17 cellular contexts compared by ENCODE assay signal in the genomic region with DNA sequence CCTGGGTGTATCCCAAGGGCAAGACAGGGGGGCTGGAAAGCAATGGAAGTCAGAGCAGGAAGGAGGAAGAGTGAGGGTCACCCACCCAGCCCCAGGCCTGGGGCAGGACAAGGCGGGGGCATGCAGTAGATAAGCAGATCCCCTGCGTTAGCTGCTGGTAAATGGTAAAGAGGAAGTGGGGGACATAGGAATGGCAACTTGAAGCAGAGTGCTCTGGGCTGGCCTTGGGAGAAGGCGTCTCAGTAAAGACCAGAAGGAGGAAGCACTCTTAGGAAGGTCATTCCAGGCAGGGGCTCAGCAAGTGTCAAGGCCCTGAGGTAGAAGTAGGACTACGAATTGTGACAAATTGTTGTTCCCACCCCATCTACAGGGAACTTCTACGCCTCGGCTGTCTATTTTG. TPM values are rescaled to one million over a fixed set of nuclear protein-coding genes. Genes with fewer than 3 reads are reported as not detected.
DNase-seq lines count a peak whose midpoint lies in the region; ATAC-seq, FAIRE-seq and TF ChIP-seq lines count a peak whose summit lies in the region.
"Had no signal": no experiment of that assay in that cellular context is flagged by ENCODE, and none has a peak within 500 bp of the region (broad histone marks: within the 10 kb centered on the region; RNA-seq: fewer than 3 reads in every experiment).

No MANE protein-coding gene starts in this region.

- H3K27ac Mint-ChIP-seq in activated CD8-positive, alpha-beta T cell treated with anti-CD3 and anti-CD28 coated beads, Interleukin-2, amount 10 ng/mL, durations not matched to agents 7 days and 5 days = no peak overlapping the region

- H4K20me1 ChIP-seq in HepG2 (ENCODE audit: insufficient read depth, low read length) = no peaks in the 10 kb centered on the region

- no peak for TF ChIP-seq RAD21 in HepG2 (CRISPR knock-in tag; IDR thresholded peaks at IDR 0.05)

- H3K79me2 ChIP-seq in HepG2 (ENCODE audit: insufficient read depth, low read length) = no peaks in the 10 kb centered on the region

- POLR2A ChIA-PET in HepG2 (lab: Yijun Ruan, JAX) = no interaction called here
- POLR2A ChIA-PET in activated CD8-positive, alpha-beta T cell treated with anti-CD3 and anti-CD28 coated beads, Interleukin-2, amount 10 ng/mL, durations not matched to agents 7 days and 5 days (lab: Charles Lee) = interaction anchor here (0.9 kb wide), 1 partner anchor 15 kb away, joined by 3 read pairs; no protein-coding TSS in a partner anchor

- no TSS peak for BruUV-seq in HepG2 (replicated peaks; lab: Mats Ljungman, UMichigan)

- H3K9me3 Mint-ChIP-seq in activated CD8-positive, alpha-beta T cell treated with anti-CD3 and anti-CD28 coated beads, Interleukin-2, amount 10 ng/mL, durations not matched to agents 7 days and 5 days (ENCODE audit: insufficient read depth) = no peaks in the 10 kb centered on the region

- H2AFZ ChIP-seq in HepG2 (ENCODE audit: low read length) = no peak overlapping the region

- peak; percentile 9 to 67 (median 26) for ATAC-seq in right lobe of liver
- ATAC-seq in HepG2 = no peak
- peak; percentile 30 for ATAC-seq in left lobe of liver
- no peak for ATAC-seq in activated CD8-positive, alpha-beta T cell treated with anti-CD3 and anti-CD28 coated beads, Interleukin-2, amount 10 ng/mL, durations not matched to agents 7 days and 5 days
- ATAC-seq in GM18873 (IDR thresholded peaks at IDR 0.05; ENCODE audit: low FRiP score, unreplicated experiment) = no peak
- no peak for ATAC-seq in GM19023 (IDR thresholded peaks at IDR 0.05; ENCODE audit: unreplicated experiment)

- WGBS in right lobe of liver (ENCODE audit: insufficient coverage, low coverage, low lambda C conversion rate, missing lambda C conversion rate) = 93% methylated on average over 4 of the region's 6 CpGs
- WGBS in HepG2 (ENCODE audit: low lambda C conversion rate) = 98% methylated on average over 6 of the region's 6 CpGs

- H3K27me3 ChIP-seq in right lobe of liver = no peaks in the 10 kb centered on the region
- H3K27me3 ChIP-seq in HepG2 (ENCODE audit: control insufficient read depth in 1 of 2, insufficient read depth in 2 of 2, low read length in 2 of 2) = no peaks in the 10 kb centered on the region
- H3K27me3 ChIP-seq: Peyer's patch had no signal

- peaks cover 59% of the 10 kb centered on the region for H3K36me3 Mint-ChIP-seq in activated CD8-positive, alpha-beta T cell treated with anti-CD3 and anti-CD28 coated beads, Interleukin-2, amount 10 ng/mL, durations not matched to agents 7 days and 5 days (ENCODE audit: low read depth)

- H3K4me3 Mint-ChIP-seq in activated CD8-positive, alpha-beta T cell treated with anti-CD3 and anti-CD28 coated beads, Interleukin-2, amount 10 ng/mL, durations not matched to agents 7 days and 5 days = no peak overlapping the region

- no peaks in the 10 kb centered on the region for H3K4me1 ChIP-seq in right lobe of liver
- H3K4me1 ChIP-seq in HepG2 (ENCODE audit: insufficient read depth, low read length) = no peaks in the 10 kb centered on the region
- H3K4me1 ChIP-seq: Peyer's patch had no signal

- CTCF ChIA-PET in HepG2 (lab: Yijun Ruan, JAX; ENCODE audit: low intra/inter-chr PET ratio, low total read pairs) = no interaction called here
- CTCF ChIA-PET in activated CD8-positive, alpha-beta T cell treated with anti-CD3 and anti-CD28 coated beads, Interleukin-2, amount 10 ng/mL, durations not matched to agents 7 days and 5 days (lab: Charles Lee) = interaction anchor here (1.2 kb wide), 1 partner anchor 25 kb away, joined by 4 read pairs; no protein-coding TSS in a partner anchor

- intact Hi-C loops in right lobe of liver (cut with DNase I) (no loop called here), HepG2 (cut with micrococcal nuclease; ENCODE audit: unreplicated experiment) (no loop called here)

- FAIRE-seq in HepG2 (lab: Jason Lieb, UNC) = no peak
- FAIRE-seq: H54 had no signal

- H3K4me2 ChIP-seq in HepG2 (ENCODE audit: low read depth, low read length) = no peak overlapping the region

- no peaks in the 10 kb centered on the region for H3K27me3 Mint-ChIP-seq in activated CD8-positive, alpha-beta T cell treated with anti-CD3 and anti-CD28 coated beads, Interleukin-2, amount 10 ng/mL, durations not matched to agents 7 days and 5 days (ENCODE audit: low read depth)

- no peak overlapping the region for H3K27ac ChIP-seq in right lobe of liver
- no peak overlapping the region for H3K27ac ChIP-seq in HepG2 (ENCODE audit: extremely low read length, insufficient read depth, low read length)
- H3K27ac ChIP-seq: Peyer's patch had no signal

- TF ChIP-seq CTCF in right lobe of liver (IDR thresholded peaks at IDR 0.05) (no peak), HepG2 (CRISPR knock-in tag; IDR thresholded peaks at IDR 0.05) (no peak)

- peaks cover 9% of the 10 kb centered on the region for H3K4me1 Mint-ChIP-seq in activated CD8-positive, alpha-beta T cell treated with anti-CD3 and anti-CD28 coated beads, Interleukin-2, amount 10 ng/mL, durations not matched to agents 7 days and 5 days (ENCODE audit: low read depth)

- H3K4me3 ChIP-seq in right lobe of liver (no peak overlapping the region), HepG2 (replicated peaks in 1 of 3; ENCODE audit: insufficient read depth in 1 of 3, low read depth in 2 of 3, low read length in 3 of 3) (no peak overlapping the region)
- H3K4me3 ChIP-seq: Peyer's patch had no signal

- H3K9me3 ChIP-seq in right lobe of liver (no peaks in the 10 kb centered on the region), HepG2 (ENCODE audit: low read length) (no peaks in the 10 kb centered on the region)
- H3K9me3 ChIP-seq: Peyer's patch had no signal

- TF ChIP-seq POLR2A in right lobe of liver (IDR thresholded peaks at IDR 0.05) (no peak), HepG2 (IDR thresholded peaks at IDR 0.05; ENCODE audit: insufficient read depth in 1 of 2, low read depth in 2 of 2, low read length in 2 of 2) (no peak)

- in situ Hi-C loops in HepG2 (cut with HindIII; ENCODE audit: extremely low pct_ligation_motif_present, low pct_unique_long_range_greater_than_20kb) = no loop called here

- TF ChIP-seq EP300 in HepG2 (IDR thresholded peaks at IDR 0.05; ENCODE audit: low read depth in 2 of 2, low read length in 2 of 2) (no peak), HepG2 (CRISPR knock-in tag; IDR thresholded peaks at IDR 0.05; ENCODE audit: borderline replicate concordance) (no peak)

- H3K9ac ChIP-seq in HepG2 (ENCODE audit: insufficient read depth, low read depth, low read length) = no peak overlapping the region

- H3K36me3 ChIP-seq in right lobe of liver = peaks cover 0 to 92% (median 38%) of the 10 kb centered on the region in 4 donors
- H3K36me3 ChIP-seq in HepG2 (replicated peaks in 1 of 2; ENCODE audit: control insufficient read depth in 1 of 2, insufficient read depth in 2 of 2, low read length in 2 of 2) = peaks cover 68 to 97% of the 10 kb centered on the region in 2 experiments

- DNase-seq in right lobe of liver = no peak
- DNase-seq in HepG2 (ENCODE audit: low spot score) = no peak
- peak; percentile 25 for DNase-seq in OCI-M1 (lab: John Stamatoyannopoulos, UW)
- DNase-seq in left lobe of liver (ENCODE audit: low spot score) = no peak
- no peak for DNase-seq in activated CD8-positive, alpha-beta T cell treated with anti-CD3 and anti-CD28 coated beads, Interleukin-2, amount 10 ng/mL, durations not matched to agents 7 days and 5 days
- DNase-seq: AML-193, DMS 273 treated with DMSO at 0.1 percent for 48 hours, NCI-H1092 treated with DMSO at 0.1 percent for 48 hours, NCI-H187, NCI-H446 treated with DMSO at 0.1 percent for 48 hours, NCI-H774, Peyer's patch, SHP77 treated with DMSO at 0.1 percent for 48 hours had no signal

RNA-seq across cellular contexts. Expression of a gene that starts 15.1 kb away (rescaled TPM):
- total RNA-seq in right lobe of liver = 10 to 100 TPM in 2 of 6 experiments, 1 to 10 TPM in 4; 6.7 to 12.0 (median 8.9) TPM
- 41.6 and 44.5 TPM in 2 replicates for total RNA-seq in HepG2 (2016; rRNA removed; fragmentation: Illumina TruSeq; extraction: Trizol)
- total RNA-seq in HepG2 (2016; cell fraction: cytosol; rRNA removed; fragmentation: Illumina TruSeq; extraction: Trizol; ENCODE audit: low read depth) = 7.0 and 8.0 TPM in 2 replicates
- 34.8 and 42.9 TPM in 2 replicates for total RNA-seq in HepG2 (2016; cell fraction: insoluble cytoplasmic fraction; rRNA removed; fragmentation: Illumina TruSeq; extraction: Trizol)
- total RNA-seq in HepG2 (2016; cell fraction: membrane; rRNA removed; fragmentation: Illumina TruSeq; extraction: Trizol) = 12.4 and 12.6 TPM in 2 replicates
- 38.8 and 43.2 TPM in 2 replicates for total RNA-seq in HepG2 (2016; cell fraction: nucleus; rRNA removed; fragmentation: Illumina TruSeq; extraction: Trizol)
- 9.9 and 10.1 TPM in 2 replicates for polyA plus RNA-seq in HepG2 (2011; rRNA removed)
- polyA plus RNA-seq in HepG2 (2011; cell fraction: cytosol; rRNA removed) = 5.7 and 7.4 TPM in 2 replicates
- 27.8 and 31.6 TPM in 2 replicates for polyA plus RNA-seq in HepG2 (2011; cell fraction: nucleus; rRNA removed)
- polyA plus RNA-seq in HepG2 (2012) = 14.9 and 19.7 TPM in 2 replicates
- 2.9 and 3.4 TPM in 2 replicates for polyA plus RNA-seq in HepG2 (2016; cell fraction: cytosol; fragmentation: Illumina TruSeq; extraction: Trizol; ENCODE audit: low read depth)
- polyA plus RNA-seq in HepG2 (2016; cell fraction: insoluble cytoplasmic fraction; fragmentation: Illumina TruSeq; extraction: Trizol; ENCODE audit: low read depth) = 38.4 and 54.0 TPM in 2 replicates
- 6.2 and 8.3 TPM in 2 replicates for polyA plus RNA-seq in HepG2 (2016; cell fraction: membrane; fragmentation: Illumina TruSeq; extraction: Trizol; ENCODE audit: low read depth)
- polyA plus RNA-seq in HepG2 (2016; cell fraction: nucleus; fragmentation: Illumina TruSeq; extraction: Trizol; ENCODE audit: insufficient read depth, low read depth) = 61.9 and 69.6 TPM in 2 replicates
- polyA minus RNA-seq in HepG2 (2011; rRNA and poly(A)+ RNA removed; ENCODE audit: low replicate concordance) = 16.4 and 42.6 TPM in 2 replicates
- 9.8 and 12.7 TPM in 2 replicates for polyA minus RNA-seq in HepG2 (2011; cell fraction: cytosol; rRNA and poly(A)+ RNA removed)
- polyA minus RNA-seq in HepG2 (2011; cell fraction: nucleus; rRNA and poly(A)+ RNA removed) = 19.2 and 20.5 TPM in 2 replicates
- 9.9 TPM for total RNA-seq in left lobe of liver
- 10 to 100 TPM; 79.0 to 81.3 TPM for total RNA-seq in activated CD8-positive, alpha-beta T cell treated with anti-CD3 and anti-CD28 coated beads, Interleukin-2, amount 10 ng/mL, durations not matched to agents 7 days and 5 days

RNA-seq across cellular contexts. Expression of a gene that starts 40.1 kb away (rescaled TPM):
- total RNA-seq in right lobe of liver (100 to 1,000 TPM in 5 of 6 experiments, 10 to 100 TPM in 1; 68.4 to 549 (median 211) TPM), HepG2 (2016; rRNA removed; fragmentation: Illumina TruSeq; extraction: Trizol) (30.1 and 84.4 TPM in 2 replicates), left lobe of liver (89.1 TPM)
- total RNA-seq in HepG2 (2016; cell fraction: cytosol; rRNA removed; fragmentation: Illumina TruSeq; extraction: Trizol; ENCODE audit: low read depth) = 19.1 and 22.1 TPM in 2 replicates
- total RNA-seq in HepG2 (2016; cell fraction: insoluble cytoplasmic fraction; rRNA removed; fragmentation: Illumina TruSeq; extraction: Trizol) = 30.1 and 86.9 TPM in 2 replicates
- total RNA-seq in HepG2 (2016; cell fraction: membrane; rRNA removed; fragmentation: Illumina TruSeq; extraction: Trizol) = 23.8 and 31.1 TPM in 2 replicates
- 88.0 and 96.2 TPM in 2 replicates for total RNA-seq in HepG2 (2016; cell fraction: nucleus; rRNA removed; fragmentation: Illumina TruSeq; extraction: Trizol)
- 34.1 and 56.4 TPM in 2 replicates for polyA plus RNA-seq in HepG2 (2011; rRNA removed)
- 24.7 and 30.8 TPM in 2 replicates for polyA plus RNA-seq in HepG2 (2011; cell fraction: cytosol; rRNA removed)
- 26.5 and 30.9 TPM in 2 replicates for polyA plus RNA-seq in HepG2 (2011; cell fraction: nucleus; rRNA removed)
- polyA plus RNA-seq in HepG2 (2012) = 73.1 and 87.1 TPM in 2 replicates
- 44.1 and 51.7 TPM in 2 replicates for polyA plus RNA-seq in HepG2 (2016; cell fraction: cytosol; fragmentation: Illumina TruSeq; extraction: Trizol; ENCODE audit: low read depth)
- polyA plus RNA-seq in HepG2 (2016; cell fraction: insoluble cytoplasmic fraction; fragmentation: Illumina TruSeq; extraction: Trizol; ENCODE audit: low read depth) = 52.1 and 69.3 TPM in 2 replicates
- polyA plus RNA-seq in HepG2 (2016; cell fraction: membrane; fragmentation: Illumina TruSeq; extraction: Trizol; ENCODE audit: low read depth) = 51.1 and 54.1 TPM in 2 replicates
- 232 and 243 TPM in 2 replicates for polyA plus RNA-seq in HepG2 (2016; cell fraction: nucleus; fragmentation: Illumina TruSeq; extraction: Trizol; ENCODE audit: insufficient read depth, low read depth)
- 2.5 and 52.0 TPM in 2 replicates for polyA minus RNA-seq in HepG2 (2011; rRNA and poly(A)+ RNA removed; ENCODE audit: low replicate concordance)
- 21.3 and 26.3 TPM in 2 replicates for polyA minus RNA-seq in HepG2 (2011; cell fraction: cytosol; rRNA and poly(A)+ RNA removed)
- polyA minus RNA-seq in HepG2 (2011; cell fraction: nucleus; rRNA and poly(A)+ RNA removed) = 11.5 and 16.5 TPM in 2 replicates
- 100 to 1,000 TPM; 395 to 407 TPM for total RNA-seq in activated CD8-positive, alpha-beta T cell treated with anti-CD3 and anti-CD28 coated beads, Interleukin-2, amount 10 ng/mL, durations not matched to agents 7 days and 5 days
- total RNA-seq: Daoy had no signal

Comparison
In these comparisons a context has a peak if more than half of its experiments do, and no peak if none do; other contexts are left out.
1. ATAC-seq: peak in right lobe of liver (4 of 4) and left lobe of liver (single experiment); none in HepG2 (single experiment), activated CD8-positive, alpha-beta T cell treated with anti-CD3 and anti-CD28 coated beads, Interleukin-2, amount 10 ng/mL, durations not matched to agents 7 days and 5 days (single experiment), GM18873 (single experiment) and GM19023 (single experiment).